10 cellular contexts compared by ENCODE assay signal in genomic region chrX:111868726-111869638, GRCh38. TPM values are rescaled to one million over a fixed set of nuclear protein-coding genes. Genes with fewer than 3 reads are reported as not detected.
DNase-seq lines count a peak whose midpoint lies in the region; ATAC-seq and TF ChIP-seq lines count a peak whose summit lies in the region.
"Had no signal": no experiment of that assay in that cellular context is flagged by ENCODE, and none has a peak within 500 bp of the region (broad histone marks: within the 10 kb centered on the region; RNA-seq: fewer than 3 reads in every experiment).

No MANE protein-coding gene starts in this region.

- TF ChIP-seq CTCF in A673 (conservative IDR thresholded peaks at IDR 0.05; ENCODE audit: low read depth, low read length) (no peak), cardiac fibroblast (IDR thresholded peaks at IDR 0.05; ENCODE audit: low read depth, low read length) (no peak), ascending aorta (IDR thresholded peaks at IDR 0.05) (no peak)
- no peak for TF ChIP-seq CTCF in activated CD8-positive, alpha-beta T cell treated with anti-CD3 and anti-CD28 coated beads for 36 hours (IDR thresholded peaks at IDR 0.05)

- no peak overlapping the region for H3K4me3 Mint-ChIP-seq in activated naive CD4-positive, alpha-beta T cell treated with anti-CD3 and anti-CD28 coated beads, Interleukin-2, amount 10 ng/mL, durations not matched to agents 7 days and 5 days
- no peak overlapping the region for H3K4me3 Mint-ChIP-seq in activated CD8-positive, alpha-beta T cell treated with anti-CD3 and anti-CD28 coated beads for 36 hours

- no peaks in the 10 kb centered on the region for H3K9me3 Mint-ChIP-seq in activated naive CD4-positive, alpha-beta T cell treated with anti-CD3 and anti-CD28 coated beads, Interleukin-2, amount 10 ng/mL, durations not matched to agents 7 days and 5 days
- no peaks in the 10 kb centered on the region for H3K9me3 Mint-ChIP-seq in activated CD8-positive, alpha-beta T cell treated with anti-CD3 and anti-CD28 coated beads for 36 hours

- DNase-seq in A673 (ENCODE audit: low spot score) (peak; percentile 6), cardiac fibroblast (ENCODE audit: low read depth in 2 of 2) (peak; percentile 0 to 5), ascending aorta (ENCODE audit: low spot score in 2 of 2) (no peak), NCI-H146 treated with DMSO at 0.1 percent for 48 hours (lab: John Stamatoyannopoulos, UW; ENCODE audit: unreplicated experiment) (no peak)
- no peak for DNase-seq in activated naive CD4-positive, alpha-beta T cell treated with anti-CD3 and anti-CD28 coated beads, Interleukin-2, amount 10 ng/mL, durations not matched to agents 7 days and 5 days
- no peak for DNase-seq in activated CD8-positive, alpha-beta T cell treated with anti-CD3 and anti-CD28 coated beads for 36 hours
- DNase-seq: activated gamma-delta T cell treated with Interleukin-2 at 50 U/mL for 16 hours; stimulated activated naive CD8-positive, alpha-beta T cell treated with anti-CD3 and anti-CD28 coated beads, Interleukin-15, Interleukin-2, amounts not matched to agents 100 U/mL and 50 U/mL, for 24 hours had no signal

- CTCF ChIA-PET in A673 (lab: Charles Lee) = interaction anchor here (0.7 kb wide), 2 partner anchors 127 to 773 kb away, joined by 3 to 7 read pairs; no protein-coding TSS in a partner anchor
- CTCF ChIA-PET in activated naive CD4-positive, alpha-beta T cell treated with anti-CD3 and anti-CD28 coated beads, Interleukin-2, amount 10 ng/mL, durations not matched to agents 7 days and 5 days (lab: Charles Lee) = interaction anchor here (0.7 to 1.9 kb wide), 3 partner anchors 18 to 839 kb away, joined by 5 to 11 read pairs (median 6); no protein-coding TSS in a partner anchor
- CTCF ChIA-PET in activated CD8-positive, alpha-beta T cell treated with anti-CD3 and anti-CD28 coated beads for 36 hours (lab: Charles Lee) = interaction anchor here (1.1 to 1.7 kb wide), 2 partner anchors 14 to 175 kb away, joined by 3 to 13 read pairs; no protein-coding TSS in a partner anchor

- H3K4me1 ChIP-seq in A673 (ENCODE audit: insufficient read depth, low read length, poor library complexity, severe bottlenecking) = no peaks in the 10 kb centered on the region
- no peaks in the 10 kb centered on the region for H3K4me1 ChIP-seq in ascending aorta

- H3K9me3 ChIP-seq in A673 (ENCODE audit: low read depth, low read length, poor library complexity, severe bottlenecking) (no peaks in the 10 kb centered on the region), ascending aorta (no peaks in the 10 kb centered on the region)

- H3K27me3 ChIP-seq in A673 (replicated peaks; ENCODE audit: insufficient read depth, low read depth, low read length, poor library complexity) (no peaks in the 10 kb centered on the region), ascending aorta (no peaks in the 10 kb centered on the region)

- H3K36me3 ChIP-seq in A673 (ENCODE audit: insufficient read depth, low read length, poor library complexity, severe bottlenecking) (no peaks in the 10 kb centered on the region), ascending aorta (no peaks in the 10 kb centered on the region)

- no peak overlapping the region for H3K27ac Mint-ChIP-seq in activated naive CD4-positive, alpha-beta T cell treated with anti-CD3 and anti-CD28 coated beads, Interleukin-2, amount 10 ng/mL, durations not matched to agents 7 days and 5 days
- no peak overlapping the region for H3K27ac Mint-ChIP-seq in activated CD8-positive, alpha-beta T cell treated with anti-CD3 and anti-CD28 coated beads for 36 hours

- intact Hi-C loops in A673 (cut with micrococcal nuclease; ENCODE audit: unreplicated experiment) (loop anchor here (2.0 to 5.0 kb wide), 2 partner anchors 163 to 774 kb away; no protein-coding TSS in a partner anchor), ascending aorta (cut with DNase I) (no loop called here)
- intact Hi-C loops in activated CD8-positive, alpha-beta T cell treated with anti-CD3 and anti-CD28 coated beads for 36 hours (cut with micrococcal nuclease) = no loop called here

- H3K27ac ChIP-seq in A673 (ENCODE audit: low read depth, low read length, poor library complexity, severe bottlenecking) (no peak overlapping the region), ascending aorta (peak overlapping the region in 1 of 2 donors; percentile 6)

- no peaks in the 10 kb centered on the region for H3K36me3 Mint-ChIP-seq in activated naive CD4-positive, alpha-beta T cell treated with anti-CD3 and anti-CD28 coated beads, Interleukin-2, amount 10 ng/mL, durations not matched to agents 7 days and 5 days
- no peaks in the 10 kb centered on the region for H3K36me3 Mint-ChIP-seq in activated CD8-positive, alpha-beta T cell treated with anti-CD3 and anti-CD28 coated beads for 36 hours (ENCODE audit: low read depth)

- POLR2A ChIA-PET in A673 (lab: Charles Lee; ENCODE audit: low non-redundant PET) = no interaction called here
- POLR2A ChIA-PET in activated CD8-positive, alpha-beta T cell treated with anti-CD3 and anti-CD28 coated beads for 36 hours (lab: Charles Lee) = no interaction called here

- H3K4me3 ChIP-seq in A673 (ENCODE audit: low read depth, low read length, poor library complexity, severe bottlenecking) = no peak overlapping the region
- no peak overlapping the region for H3K4me3 ChIP-seq in cardiac fibroblast (replicated peaks in 1 of 2; ENCODE audit: low read depth in 2 of 2, low read length in 2 of 2)
- H3K4me3 ChIP-seq in ascending aorta = no peak overlapping the region

- no TSS peak for BruUV-seq in A673 (replicated peaks; lab: Mats Ljungman, UMichigan)

- H3K27me3 Mint-ChIP-seq in activated naive CD4-positive, alpha-beta T cell treated with anti-CD3 and anti-CD28 coated beads, Interleukin-2, amount 10 ng/mL, durations not matched to agents 7 days and 5 days = peaks cover 4% of the 10 kb centered on the region
- peaks cover 5% of the 10 kb centered on the region for H3K27me3 Mint-ChIP-seq in activated CD8-positive, alpha-beta T cell treated with anti-CD3 and anti-CD28 coated beads for 36 hours

- peaks cover 2% of the 10 kb centered on the region for H3K4me1 Mint-ChIP-seq in activated naive CD4-positive, alpha-beta T cell treated with anti-CD3 and anti-CD28 coated beads, Interleukin-2, amount 10 ng/mL, durations not matched to agents 7 days and 5 days
- H3K4me1 Mint-ChIP-seq in activated CD8-positive, alpha-beta T cell treated with anti-CD3 and anti-CD28 coated beads for 36 hours (ENCODE audit: low read depth) = peaks cover 2% of the 10 kb centered on the region

- ATAC-seq in GM19395 (IDR thresholded peaks at IDR 0.05; ENCODE audit: unreplicated experiment) = peak; percentile 61
- ATAC-seq in HG03097 (IDR thresholded peaks at IDR 0.05; ENCODE audit: low FRiP score, unreplicated experiment) = peak; percentile 44
- no peak for ATAC-seq in activated CD8-positive, alpha-beta T cell treated with anti-CD3 and anti-CD28 coated beads for 36 hours

RNA-seq across cellular contexts. Expression of gene TRPC5OS, which starts 7.0 kb away (rescaled TPM):
- total RNA-seq in A673 (2021) (not detected in 2 replicates), ascending aorta (not detected)
- not detected for total RNA-seq in activated CD8-positive, alpha-beta T cell treated with anti-CD3 and anti-CD28 coated beads for 36 hours

Comparison
In these comparisons a context has a peak if more than half of its experiments do, and no peak if none do; other contexts are left out.
1. DNase-seq: peak in A673 (single experiment) and cardiac fibroblast (2 of 2); none in ascending aorta (0 of 2), NCI-H146 treated with DMSO at 0.1 percent for 48 hours (single experiment), activated naive CD4-positive, alpha-beta T cell treated with anti-CD3 and anti-CD28 coated beads, Interleukin-2, amount 10 ng/mL, durations not matched to agents 7 days and 5 days (single experiment) and activated CD8-positive, alpha-beta T cell treated with anti-CD3 and anti-CD28 coated beads for 36 hours (single experiment).